28 cellular contexts compared by ENCODE assay signal in the genomic region with DNA sequence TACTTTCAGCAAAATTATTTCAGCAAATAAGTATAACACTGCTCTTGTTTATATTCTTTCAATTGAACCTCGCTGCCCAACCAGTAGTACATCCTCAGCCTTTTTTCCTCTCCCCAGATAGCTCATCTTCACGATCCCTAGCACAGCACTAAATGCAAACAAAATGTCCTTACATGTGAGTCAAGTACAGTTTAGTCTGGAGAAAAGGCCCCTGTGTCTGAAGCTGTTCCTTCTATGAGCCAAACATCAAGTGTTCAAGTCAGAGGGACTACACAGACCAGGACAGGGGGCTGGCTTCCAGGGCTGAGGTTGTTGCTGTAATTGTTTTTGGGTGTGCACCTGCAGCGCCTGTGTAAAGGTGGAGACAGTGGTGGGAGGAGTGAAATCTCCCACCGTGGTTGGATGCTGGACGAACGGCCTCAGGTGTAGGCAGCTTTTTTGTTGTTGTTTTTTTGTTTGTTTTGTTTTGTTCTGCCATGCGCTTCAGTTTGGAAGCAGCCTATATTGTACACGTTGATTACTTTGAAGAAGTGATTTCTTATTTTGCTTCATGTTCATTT.
DNase-seq lines count a peak whose midpoint lies in the region; ATAC-seq and TF ChIP-seq lines count a peak whose summit lies in the region.
"Had no signal": no experiment of that assay in that cellular context is flagged by ENCODE, and none has a peak within 500 bp of the region (broad histone marks: within the 10 kb centered on the region; RNA-seq: fewer than 3 reads in every experiment).

No MANE protein-coding gene starts in this region.

- H3K4me1 ChIP-seq in adrenal gland (replicated peaks in 1 of 2): no peaks in the 10 kb centered on the region
- H3K4me1 ChIP-seq: gastrocnemius medialis, Peyer's patch had no signal

- no peaks in the 10 kb centered on the region for H3K27me3 Mint-ChIP-seq in activated naive CD4-positive, alpha-beta T cell treated with anti-CD3 and anti-CD28 coated beads, Interleukin-2, amount 50 U/mL, for 24 hours
- H3K27me3 Mint-ChIP-seq in activated naive CD4-positive, alpha-beta T cell treated with anti-CD3 and anti-CD28 coated beads for 36 hours (ENCODE audit: low read depth): no peaks in the 10 kb centered on the region
- H3K27me3 Mint-ChIP-seq in activated T-helper 2 cell treated with anti-CD3 and anti-CD28 coated beads, Interferon-gamma antibody, Interleukin-2, Interleukin-4, amounts not matched to agents 10 μg/mL and 5 μg/mL and 100 μg/mL, durations not matched to agents 14 hours and 24 hours and 36 hours (ENCODE audit: low read depth): no peaks in the 10 kb centered on the region
- H3K27me3 Mint-ChIP-seq in naive thymus-derived CD8-positive, alpha-beta T cell: no peaks in the 10 kb centered on the region
- H3K27me3 Mint-ChIP-seq: activated CD4-positive, alpha-beta T cell treated with anti-CD3 and anti-CD28 coated beads, Interleukin-2, amount 10 ng/mL, durations not matched to agents 7 days and 5 days; natural killer cell treated with Interleukin-12 subunit alpha and Interleukin-12 subunit beta and Interleukin-15 and Interleukin-18, amount 100 ng/mL, for 72 hours had no signal

- no peak for TF ChIP-seq POLR2A in adrenal gland (IDR thresholded peaks at IDR 0.05)

- H3K36me3 Mint-ChIP-seq in activated naive CD4-positive, alpha-beta T cell treated with anti-CD3 and anti-CD28 coated beads, Interleukin-2, amount 50 U/mL, for 24 hours: peaks cover 12% of the 10 kb centered on the region
- H3K36me3 Mint-ChIP-seq in activated naive CD4-positive, alpha-beta T cell treated with anti-CD3 and anti-CD28 coated beads for 36 hours (ENCODE audit: low read depth): peaks cover 10% of the 10 kb centered on the region
- H3K36me3 Mint-ChIP-seq in activated T-helper 2 cell treated with anti-CD3 and anti-CD28 coated beads, Interferon-gamma antibody, Interleukin-2, Interleukin-4, amounts not matched to agents 10 μg/mL and 5 μg/mL and 100 μg/mL, durations not matched to agents 14 hours and 24 hours and 36 hours (ENCODE audit: low read depth): peaks cover 62% of the 10 kb centered on the region
- peaks cover 0 to 12% (median 1%) of the 10 kb centered on the region in 3 donors for H3K36me3 Mint-ChIP-seq in naive thymus-derived CD8-positive, alpha-beta T cell
- H3K36me3 Mint-ChIP-seq: natural killer cell treated with Interleukin-12 subunit alpha and Interleukin-12 subunit beta and Interleukin-15 and Interleukin-18, amount 100 ng/mL, for 72 hours had no signal

- H3K9me3 ChIP-seq in adrenal gland (replicated peaks in 1 of 3): no peaks in the 10 kb centered on the region
- H3K9me3 ChIP-seq: gastrocnemius medialis, Peyer's patch, transverse colon had no signal

- CTCF ChIA-PET in activated naive CD4-positive, alpha-beta T cell treated with anti-CD3 and anti-CD28 coated beads for 36 hours (lab: Charles Lee): interaction anchor here (0.6 to 0.9 kb wide), 5 partner anchors 9 to 172 kb away, joined by 3 to 4 read pairs (median 3); no protein-coding TSS in a partner anchor

- H3K9me3 Mint-ChIP-seq in activated naive CD4-positive, alpha-beta T cell treated with anti-CD3 and anti-CD28 coated beads, Interleukin-2, amount 50 U/mL, for 24 hours: no peaks in the 10 kb centered on the region
- no peaks in the 10 kb centered on the region for H3K9me3 Mint-ChIP-seq in activated naive CD4-positive, alpha-beta T cell treated with anti-CD3 and anti-CD28 coated beads for 36 hours
- peaks cover 6% of the 10 kb centered on the region for H3K9me3 Mint-ChIP-seq in activated T-helper 2 cell treated with anti-CD3 and anti-CD28 coated beads, Interferon-gamma antibody, Interleukin-2, Interleukin-4, amounts not matched to agents 10 μg/mL and 5 μg/mL and 100 μg/mL, durations not matched to agents 14 hours and 24 hours and 36 hours
- H3K9me3 Mint-ChIP-seq in naive thymus-derived CD8-positive, alpha-beta T cell: peaks cover 0 to 2% (median 0%) of the 10 kb centered on the region in 9 donors
- H3K9me3 Mint-ChIP-seq: activated T-cell treated with anti-CD3 and anti-CD28 coated beads, Interleukin-2, amount 50 U/mL, for 4 hours; natural killer cell treated with Interleukin-12 subunit alpha and Interleukin-12 subunit beta and Interleukin-15 and Interleukin-18, amount 100 ng/mL, for 72 hours had no signal

- H3K4me3 Mint-ChIP-seq in activated naive CD4-positive, alpha-beta T cell treated with anti-CD3 and anti-CD28 coated beads, Interleukin-2, amount 50 U/mL, for 24 hours: no peak overlapping the region
- H3K4me3 Mint-ChIP-seq in activated naive CD4-positive, alpha-beta T cell treated with anti-CD3 and anti-CD28 coated beads for 36 hours: no peak overlapping the region
- no peak overlapping the region for H3K4me3 Mint-ChIP-seq in activated T-helper 2 cell treated with anti-CD3 and anti-CD28 coated beads, Interferon-gamma antibody, Interleukin-2, Interleukin-4, amounts not matched to agents 10 μg/mL and 5 μg/mL and 100 μg/mL, durations not matched to agents 14 hours and 24 hours and 36 hours (ENCODE audit: low read depth)
- H3K4me3 Mint-ChIP-seq in naive thymus-derived CD8-positive, alpha-beta T cell: peak overlapping the region in 3 of 10 donors; percentile 0 to 61 (median 18)
- H3K4me3 Mint-ChIP-seq: activated CD4-positive, alpha-beta T cell treated with anti-CD3 and anti-CD28 coated beads, Interleukin-2, amount 10 ng/mL, durations not matched to agents 7 days and 5 days; activated T-cell treated with anti-CD3 and anti-CD28 coated beads, Interleukin-2, amount 50 U/mL, for 4 hours; natural killer cell treated with Interleukin-12 subunit alpha and Interleukin-12 subunit beta and Interleukin-15 and Interleukin-18, amount 100 ng/mL, for 72 hours had no signal

- H3K27ac Mint-ChIP-seq in activated naive CD4-positive, alpha-beta T cell treated with anti-CD3 and anti-CD28 coated beads, Interleukin-2, amount 50 U/mL, for 24 hours: peak overlapping the region; percentile 20
- no peak overlapping the region for H3K27ac Mint-ChIP-seq in activated naive CD4-positive, alpha-beta T cell treated with anti-CD3 and anti-CD28 coated beads for 36 hours
- peak overlapping the region; percentile 15 for H3K27ac Mint-ChIP-seq in activated T-helper 2 cell treated with anti-CD3 and anti-CD28 coated beads, Interferon-gamma antibody, Interleukin-2, Interleukin-4, amounts not matched to agents 10 μg/mL and 5 μg/mL and 100 μg/mL, durations not matched to agents 14 hours and 24 hours and 36 hours
- peak overlapping the region in 9 of 10 donors; percentile 10 to 92 (median 58) for H3K27ac Mint-ChIP-seq in naive thymus-derived CD8-positive, alpha-beta T cell
- H3K27ac Mint-ChIP-seq: activated CD4-positive, alpha-beta T cell treated with anti-CD3 and anti-CD28 coated beads, Interleukin-2, amount 10 ng/mL, durations not matched to agents 7 days and 5 days had no signal

- H3K27me3 ChIP-seq in adrenal gland: no peaks in the 10 kb centered on the region
- H3K27me3 ChIP-seq: gastrocnemius medialis, Peyer's patch, transverse colon had no signal

- H3K4me3 ChIP-seq in Jurkat, Clone E6-1 (ENCODE audit: low read length): no peak overlapping the region
- H3K4me3 ChIP-seq in adrenal gland: no peak overlapping the region
- H3K4me3 ChIP-seq: gastrocnemius medialis, K562, lung, Peyer's patch, transverse colon had no signal

- POLR2A ChIA-PET in naive thymus-derived CD8-positive, alpha-beta T cell (lab: Charles Lee): no interaction called here

- H3K36me3 ChIP-seq in adrenal gland (replicated peaks in 1 of 2): no peaks in the 10 kb centered on the region
- H3K36me3 ChIP-seq: gastrocnemius medialis, Peyer's patch, transverse colon, WERI-Rb-1 had no signal

- 81 to 89% (median 86%) methylated on average over 8 of the region's 8 CpGs for WGBS in adrenal gland, 4 donors

- intact Hi-C loops in activated naive CD4-positive, alpha-beta T cell treated with anti-CD3 and anti-CD28 coated beads for 36 hours (cut with micrococcal nuclease): no loop called here
- intact Hi-C loops in activated T-helper 2 cell treated with anti-CD3 and anti-CD28 coated beads, Interferon-gamma antibody, Interleukin-2, Interleukin-4, amounts not matched to agents 10 μg/mL and 5 μg/mL and 100 μg/mL, durations not matched to agents 14 hours and 24 hours and 36 hours (cut with micrococcal nuclease): no loop called here
- intact Hi-C loops in adrenal gland (cut with DNase I): no loop called here

- DNase-seq in activated naive CD4-positive, alpha-beta T cell treated with anti-CD3 and anti-CD28 coated beads for 36 hours: no peak
- DNase-seq in Jurkat, Clone E6-1 (ENCODE audit: low read depth, low spot score): peak; percentile 51
- no peak for DNase-seq in activated T-helper 2 cell treated with anti-CD3 and anti-CD28 coated beads, Interferon-gamma antibody, Interleukin-2, Interleukin-4, amounts not matched to agents 10 μg/mL and 5 μg/mL and 100 μg/mL, durations not matched to agents 14 hours and 24 hours and 36 hours (ENCODE audit: low spot score)
- no peak for DNase-seq in naive thymus-derived CD8-positive, alpha-beta T cell
- DNase-seq in adrenal gland (no peak), COLO668 (lab: John Stamatoyannopoulos, UW; ENCODE audit: unreplicated experiment) (no peak)
- DNase-seq: activated CD4-positive, alpha-beta T cell treated with anti-CD3 and anti-CD28 coated beads, Interleukin-2, amount 10 ng/mL, durations not matched to agents 7 days and 5 days; activated naive CD4-positive, alpha-beta T cell; activated T-cell treated with anti-CD3 and anti-CD28 coated beads, Interleukin-2, amount 50 U/mL, for 4 hours; amygdala; gastrocnemius medialis; HCEC 1CT; NCI-H1092; NCI-H187; NCI-H2171 treated with DMSO at 0.1 percent for 48 hours; NCI-H510A treated with DMSO at 0.1 percent for 48 hours; NK-92 treated with Interleukin-12 subunit alpha and Interleukin-12 subunit beta, amount 100 ng/mL, for 24 hours; SHP77 treated with DMSO at 0.1 percent for 48 hours; stimulated activated CD4-positive, alpha-beta T cell treated with anti-CD3 and anti-CD28 coated beads, Interleukin-15, amount 100 ng/mL, for 24 hours; stimulated activated CD4-positive, alpha-beta T cell treated with anti-CD3 and anti-CD28 coated beads, Interleukin-4, amount 100 ng/mL, for 4 hours; transverse colon; WERI-Rb-1 had no signal

- no peak for ATAC-seq in naive thymus-derived CD8-positive, alpha-beta T cell
- ATAC-seq in HG02759 (IDR thresholded peaks at IDR 0.05; ENCODE audit: unreplicated experiment): no peak
- ATAC-seq: gastrocnemius medialis; K562; natural killer cell treated with Interleukin-12 subunit alpha and Interleukin-12 subunit beta and Interleukin-15 and Interleukin-18, amount 100 ng/mL, for 72 hours had no signal

- peaks cover 83% of the 10 kb centered on the region for H3K4me1 Mint-ChIP-seq in activated naive CD4-positive, alpha-beta T cell treated with anti-CD3 and anti-CD28 coated beads, Interleukin-2, amount 50 U/mL, for 24 hours
- peaks cover 78% of the 10 kb centered on the region for H3K4me1 Mint-ChIP-seq in activated naive CD4-positive, alpha-beta T cell treated with anti-CD3 and anti-CD28 coated beads for 36 hours (ENCODE audit: low read depth)
- peaks cover 32% of the 10 kb centered on the region for H3K4me1 Mint-ChIP-seq in activated T-helper 2 cell treated with anti-CD3 and anti-CD28 coated beads, Interferon-gamma antibody, Interleukin-2, Interleukin-4, amounts not matched to agents 10 μg/mL and 5 μg/mL and 100 μg/mL, durations not matched to agents 14 hours and 24 hours and 36 hours (ENCODE audit: low read depth)
- H3K4me1 Mint-ChIP-seq in naive thymus-derived CD8-positive, alpha-beta T cell: peaks cover 36 to 88% (median 76%) of the 10 kb centered on the region in 4 donors

- no peak for TF ChIP-seq CTCF in adrenal gland (IDR thresholded peaks at IDR 0.05)

- no peak overlapping the region for H3K27ac ChIP-seq in adrenal gland
- H3K27ac ChIP-seq: gastrocnemius medialis, Peyer's patch, transverse colon, WERI-Rb-1 had no signal
